Comparison of ENCODE assay signal across 24 cellular contexts in the genomic region with DNA sequence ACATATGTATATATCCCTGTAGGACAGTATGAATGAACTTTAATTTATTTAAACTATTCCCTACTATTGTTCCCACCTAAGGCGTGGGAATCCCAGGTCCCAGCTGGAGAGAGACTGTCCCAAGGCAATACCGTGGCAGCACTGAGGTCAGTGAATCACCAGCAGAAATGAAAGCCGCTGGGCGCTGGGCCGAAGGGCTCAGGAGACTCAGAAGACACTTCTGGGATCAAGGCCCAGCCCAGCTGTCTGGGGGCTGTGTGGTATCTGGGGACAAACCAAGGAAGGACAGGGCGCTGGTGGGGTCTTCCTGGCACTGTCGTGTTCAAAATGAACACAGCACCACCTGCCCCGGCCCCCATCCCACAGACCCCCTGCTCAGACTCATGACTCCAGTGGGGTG. TPM values are rescaled to one million over a fixed set of nuclear protein-coding genes. Genes with fewer than 3 reads are reported as not detected.
A peak's percentile ranks its signal among the peaks of the same experiment; 100 is the strongest.
DNase-seq lines count a peak whose midpoint lies in the region; ATAC-seq and TF ChIP-seq lines count a peak whose summit lies in the region.
"Had no signal": no experiment of that assay in that cellular context is flagged by ENCODE, and none has a peak within 500 bp of the region (broad histone marks: within the 10 kb centered on the region; RNA-seq: fewer than 3 reads in every experiment).

No MANE protein-coding gene starts in this region.

- in situ Hi-C loops in Panc1 (cut with HindIII; ENCODE audit: low pct_unique_long_range_greater_than_20kb, low sequenced_read_pairs) = no loop called here

- POLR2A ChIA-PET in SK-N-SH (lab: Yijun Ruan, JAX) (no interaction called here), Panc1 (lab: Charles Lee) (no interaction called here)

- H3K4me3 ChIP-seq in SK-N-SH (ENCODE audit: low read depth in 2 of 2, low read length in 1 of 2) = no peak overlapping the region
- H3K4me3 ChIP-seq in Panc1 (ENCODE audit: low read depth in 2 of 2, low read length in 2 of 2) = no peak overlapping the region
- H3K4me3 ChIP-seq in fibroblast of lung (replicated peaks in 1 of 4; ENCODE audit: control extremely low read depth in 1 of 4, insufficient read depth in 1 of 4, low read depth in 3 of 4, low read length in 4 of 4) = no peak overlapping the region
- H3K4me3 ChIP-seq in smooth muscle cell = no peak overlapping the region
- H3K4me3 ChIP-seq: heart right ventricle, ovary had no signal

- H3K4me1 ChIP-seq in SK-N-SH (ENCODE audit: control insufficient read depth in 1 of 2, insufficient read depth in 2 of 2, low read depth in 1 of 2, low read length in 1 of 2) (peaks cover 15 to 22% of the 10 kb centered on the region in 2 experiments; a peak in 3 of 4 replicates), Panc1 (ENCODE audit: control insufficient read depth, insufficient read depth, low read length) (peaks cover 17% of the 10 kb centered on the region), fibroblast of lung (ENCODE audit: control insufficient read depth, extremely low read depth, insufficient read depth, low read length) (peaks cover 13% of the 10 kb centered on the region), smooth muscle cell (ENCODE audit: low read depth) (no peaks in the 10 kb centered on the region)

- DNase-seq in SK-N-SH (no peak), Panc1 (ENCODE audit: low read depth, low spot score) (no peak), fibroblast of lung (ENCODE audit: low read depth in 2 of 2) (peak; percentile 21 to 84), smooth muscle cell (lab: John Stamatoyannopoulos, UW; ENCODE audit: unreplicated experiment) (no peak), putamen (ENCODE audit: low spot score) (no peak), NCI-H226 (no peak)
- DNase-seq: activated CD4-positive, alpha-beta T cell treated with anti-CD3 and anti-CD28 coated beads, Interleukin-2, amount 10 ng/mL, durations not matched to agents 7 days and 5 days; activated naive CD8-positive, alpha-beta T cell treated with anti-CD3 and anti-CD28 coated beads for 36 hours; activated T-cell treated with anti-CD3 and anti-CD28 coated beads, Interleukin-2, amount 50 U/mL, for 1 hour; CD8-positive, alpha-beta memory T cell; heart right ventricle; Karpas-422; kidney; NCI-H1694; NCI-H526; ovary had no signal

- H3K27me3 ChIP-seq in SK-N-SH (ENCODE audit: insufficient read depth) (no peaks in the 10 kb centered on the region), Panc1 (ENCODE audit: control insufficient read depth, insufficient read depth, low read length) (no peaks in the 10 kb centered on the region), fibroblast of lung (ENCODE audit: control insufficient read depth, insufficient read depth, low read length) (no peaks in the 10 kb centered on the region), smooth muscle cell (ENCODE audit: low read depth) (no peaks in the 10 kb centered on the region)
- H3K27me3 ChIP-seq: heart right ventricle, ovary had no signal

- no peaks in the 10 kb centered on the region for H3K9me3 ChIP-seq in SK-N-SH
- H3K9me3 ChIP-seq in Panc1 (ENCODE audit: control insufficient read depth, insufficient read depth, low read depth, low read length) = no peaks in the 10 kb centered on the region
- no peaks in the 10 kb centered on the region for H3K9me3 ChIP-seq in fibroblast of lung (ENCODE audit: control insufficient read depth, insufficient read depth, low read depth, low read length)
- no peaks in the 10 kb centered on the region for H3K9me3 ChIP-seq in smooth muscle cell (replicated peaks; ENCODE audit: low read depth)
- H3K9me3 ChIP-seq: heart right ventricle, ovary had no signal

- no peak for TF ChIP-seq EP300 in SK-N-SH (IDR thresholded peaks at IDR 0.05; ENCODE audit: borderline replicate concordance in 1 of 2, low read depth in 1 of 2, low read length in 1 of 2)

- 76% methylated on average over 6 of the region's 8 CpGs for WGBS in SK-N-SH (ENCODE audit: low lambda C conversion rate)
- WGBS in smooth muscle cell (ENCODE audit: low lambda C conversion rate) = 61% methylated on average over 8 of the region's 8 CpGs

- H3K36me3 ChIP-seq in SK-N-SH (replicated peaks in 1 of 2; ENCODE audit: control insufficient read depth in 1 of 2, insufficient read depth in 2 of 2, low read length in 1 of 2) (no peaks in the 10 kb centered on the region), Panc1 (ENCODE audit: control insufficient read depth, insufficient read depth, low read length) (no peaks in the 10 kb centered on the region), fibroblast of lung (ENCODE audit: control insufficient read depth, insufficient read depth, low read length) (no peaks in the 10 kb centered on the region), smooth muscle cell (ENCODE audit: low read depth) (no peaks in the 10 kb centered on the region)
- H3K36me3 ChIP-seq: heart right ventricle, ovary had no signal

- ATAC-seq in SK-N-SH treated with all-trans-retinoic acid at 6 μM for 48 hours (no peak), Panc1 (peak; percentile 66), GM19035 (IDR thresholded peaks at IDR 0.05; ENCODE audit: unreplicated experiment) (no peak)

- intact Hi-C loops in Panc1 (cut with micrococcal nuclease; ENCODE audit: unreplicated experiment) = no loop called here

- H4K20me1 ChIP-seq in SK-N-SH (ENCODE audit: insufficient read depth) (no peaks in the 10 kb centered on the region), fibroblast of lung (ENCODE audit: control insufficient read depth, extremely low read depth, insufficient read depth, low read length) (no peaks in the 10 kb centered on the region), smooth muscle cell (ENCODE audit: low read depth) (no peaks in the 10 kb centered on the region)

- no TSS peak for BruUV-seq in Panc1 (replicated peaks; lab: Mats Ljungman, UMichigan)

- H3K27ac ChIP-seq in SK-N-SH (ENCODE audit: low read depth in 2 of 2, low read length in 1 of 2) (peak overlapping the region in 1 of 2 experiments; percentile 19; a peak in 1 of 4 replicates), Panc1 (ENCODE audit: low read length) (no peak overlapping the region), fibroblast of lung (ENCODE audit: insufficient read depth, low read length) (no peak overlapping the region), smooth muscle cell (ENCODE audit: low read depth) (peak overlapping the region; percentile 68)
- H3K27ac ChIP-seq: 22Rv1, heart right ventricle, HL-60, ovary had no signal

- CTCF ChIA-PET in SK-N-SH (lab: Yijun Ruan, JAX) (interaction anchor here (1.0 to 3.9 kb wide), 5 partner anchors 8 to 136 kb away, joined by 3 to 14 read pairs (median 6); no protein-coding TSS in a partner anchor), Panc1 (lab: Charles Lee) (no interaction called here)

- H3K4me2 ChIP-seq in SK-N-SH (no peak overlapping the region), fibroblast of lung (ENCODE audit: extremely low read depth, insufficient read depth, low read length) (no peak overlapping the region), smooth muscle cell (no peak overlapping the region)

- H3F3A ChIP-seq in SK-N-SH (replicated peaks; ENCODE audit: insufficient read depth) = peaks cover 27% of the 10 kb centered on the region
- H3F3A ChIP-seq in smooth muscle cell (ENCODE audit: low read depth) = no peaks in the 10 kb centered on the region

- H2AFZ ChIP-seq in SK-N-SH (ENCODE audit: low read depth) = no peak overlapping the region
- H2AFZ ChIP-seq in fibroblast of lung (ENCODE audit: low read length) = no peak overlapping the region
- H2AFZ ChIP-seq in smooth muscle cell (ENCODE audit: low read depth) = no peak overlapping the region

- H3K79me2 ChIP-seq in SK-N-SH (ENCODE audit: insufficient read depth) (no peaks in the 10 kb centered on the region), fibroblast of lung (ENCODE audit: control insufficient read depth, insufficient read depth, low read length) (no peaks in the 10 kb centered on the region), smooth muscle cell (ENCODE audit: low read depth) (no peaks in the 10 kb centered on the region)

- no peak for TF ChIP-seq RAD21 in SK-N-SH (IDR thresholded peaks at IDR 0.05; ENCODE audit: low read length)

- H3K9me2 ChIP-seq in SK-N-SH = no peaks in the 10 kb centered on the region

- no peak for TF ChIP-seq CTCF in SK-N-SH (IDR thresholded peaks at IDR 0.05)
- TF ChIP-seq CTCF in Panc1 (IDR thresholded peaks at IDR 0.05) = no peak
- no peak for TF ChIP-seq CTCF in fibroblast of lung (conservative IDR thresholded peaks at IDR 0.05 in 1 of 2, IDR thresholded peaks at IDR 0.05 in 1 of 2; ENCODE audit: low read depth in 1 of 2, low read length in 2 of 2)
- TF ChIP-seq CTCF in smooth muscle cell (IDR thresholded peaks at IDR 0.05; ENCODE audit: borderline replicate concordance, insufficient read depth, poor library complexity, severe bottlenecking) = no peak

- H3K9ac ChIP-seq in SK-N-SH (no peak overlapping the region), fibroblast of lung (ENCODE audit: insufficient read depth, low read length) (no peak overlapping the region), smooth muscle cell (ENCODE audit: low read depth) (peak overlapping the region; percentile 34)

TF ChIP-seq in SK-N-SH, 30 proteins besides CTCF, POLR2A, EP300 and RAD21:
- 0 out of 2 replicates have a peak, but pooled peaks have one; percentile 9 for TF ChIP-seq TCF12 (IDR thresholded peaks at IDR 0.05)
- TF ChIP-seq NRF1 (IDR thresholded peaks at IDR 0.05; ENCODE audit: low read depth, low read length) = no peak
- no peak for TF ChIP-seq MXI1 (IDR thresholded peaks at IDR 0.05; ENCODE audit: low read depth, low read length)

TF ChIP-seq in SK-N-SH treated with all-trans-retinoic acid at 6 μM for 48 hours, 23 proteins besides CTCF, POLR2A, EP300 and RAD21 (continues in another document):
- TF ChIP-seq TOX (CRISPR knock-in tag; IDR thresholded peaks at IDR 0.05; ENCODE audit: borderline replicate concordance) (no peak), CSDC2 (CRISPR knock-in tag; IDR thresholded peaks at IDR 0.05) (no peak), ARNTL (CRISPR knock-in tag; IDR thresholded peaks at IDR 0.05; ENCODE audit: borderline replicate concordance, low read depth) (no peak), RARB (CRISPR knock-in tag; IDR thresholded peaks at IDR 0.05) (no peak)

RNA-seq across cellular contexts. Expression of gene MYL10, which starts 49.6 kb away (rescaled TPM):
- polyA plus RNA-seq in SK-N-SH (2012; rRNA removed) (not detected in 2 replicates), fibroblast of lung (not detected in 2 replicates), smooth muscle cell (19.0 and 32.7 TPM in 2 replicates)
- polyA plus RNA-seq in SK-N-SH (2012; cell fraction: cytosol; rRNA removed) = not detected in 2 replicates
- polyA plus RNA-seq in SK-N-SH (2012; cell fraction: nucleus; rRNA removed) = not detected in 2 replicates
- total RNA-seq in Panc1 (2021; ENCODE audit: unreplicated experiment) (not detected), fibroblast of lung (not detected in 2 replicates), smooth muscle cell (5.3 and 14.3 TPM in 2 replicates)
- polyA plus RNA-seq in Panc1 (2012; ENCODE audit: insufficient read length) = not detected
- not detected in 2 replicates for polyA plus RNA-seq in fibroblast of lung (2012)
- polyA minus RNA-seq in fibroblast of lung (ENCODE audit: low replicate concordance) = not detected in 2 replicates
- total RNA-seq: activated CD4-positive, alpha-beta T cell treated with anti-CD3 and anti-CD28 coated beads, Interleukin-2, amount 10 ng/mL, durations not matched to agents 7 days and 5 days; activated naive CD8-positive, alpha-beta T cell treated with anti-CD3 and anti-CD28 coated beads for 36 hours; CD8-positive, alpha-beta memory T cell; cerebellum; endothelial cell of umbilical vein; heart right ventricle; kidney; mucosa of gallbladder; ovary; T-helper 2 cell treated with Interferon-gamma antibody and Interleukin-4, amounts not matched to agents 100 ng/mL and 5 ng/mL, for 36 hours had no signal
- polyA plus RNA-seq: CD8-positive, alpha-beta memory T cell; endothelial cell of umbilical vein; heart right ventricle; ovary had no signal

Comparison
In these comparisons a context has a peak if more than half of its experiments do, and no peak if none do; other contexts are left out.
1. DNase-seq: peak in fibroblast of lung (2 of 2); none in SK-N-SH (single experiment), Panc1 (single experiment), smooth muscle cell (single experiment), putamen (single experiment) and NCI-H226 (single experiment).